19 cellular contexts compared by ENCODE assay signal in genomic region chr7:70165477-70166170, GRCh38.
"Had no signal": no experiment of that assay in that cellular context is flagged by ENCODE, and none has a peak within 500 bp of the region (broad histone marks: within the 10 kb centered on the region; RNA-seq: fewer than 3 reads in every experiment).

No MANE protein-coding gene starts in this region.

- H3K27ac ChIP-seq: dorsolateral prefrontal cortex, heart left ventricle, psoas muscle, right lobe of liver, spleen, tibial nerve had no signal

- H3K36me3 Mint-ChIP-seq: naive thymus-derived CD4-positive, alpha-beta T cell had no signal

- H3K4me3 Mint-ChIP-seq: nephron progenitor cell; stimulated activated memory B cell treated with anti-CD40 and anti-IgM and Interleukin-4, amounts not matched to agents 10 μg/mL and 1 μg/mL and 100 μg/mL, for 72 hours; stimulated activated naive CD8-positive, alpha-beta T cell treated with anti-CD3 and anti-CD28 coated beads, Interleukin-15, Interleukin-2, amounts not matched to agents 100 ng/mL and 50 ng/mL, for 24 hours had no signal

- H3K9me3 ChIP-seq: right lobe of liver had no signal

- DNase-seq: cortex of kidney; dorsolateral prefrontal cortex; effector CD8-positive, alpha-beta T cell; heart left ventricle; hypothalamus; kidney glomerular epithelial cell; naive thymus-derived CD4-positive, alpha-beta T cell; nephron progenitor cell; psoas muscle; retina; right lobe of liver; spleen; stimulated activated CD4-positive, alpha-beta T cell treated with anti-CD3 and anti-CD28 coated beads, Interleukin-15, amount 100 ng/mL, for 24 hours; stimulated activated CD4-positive, alpha-beta T cell treated with anti-CD3 and anti-CD28 coated beads, Interleukin-1b, Interleukin-23, amount 100 ng/mL, for 48 hours; stimulated activated CD4-positive, alpha-beta T cell treated with anti-CD3 and anti-CD28 coated beads, Interleukin-4, amount 100 ng/mL, for 24 hours had no signal

- H3K36me3 ChIP-seq: heart left ventricle, right lobe of liver, spleen, tibial nerve had no signal

- H3K27ac Mint-ChIP-seq: naive thymus-derived CD4-positive, alpha-beta T cell; nephron progenitor cell; stimulated activated memory B cell treated with anti-CD40 and anti-IgM and Interleukin-4, amounts not matched to agents 10 μg/mL and 1 μg/mL and 100 μg/mL, for 72 hours; stimulated activated naive CD8-positive, alpha-beta T cell treated with anti-CD3 and anti-CD28 coated beads, Interleukin-15, Interleukin-2, amounts not matched to agents 100 ng/mL and 50 ng/mL, for 24 hours had no signal

- H3K4me1 Mint-ChIP-seq: stimulated activated memory B cell treated with anti-CD40 and anti-IgM and Interleukin-4, amounts not matched to agents 10 μg/mL and 1 μg/mL and 100 μg/mL, for 72 hours had no signal

- ATAC-seq: esophagus mucosa; heart left ventricle; naive thymus-derived CD4-positive, alpha-beta T cell; psoas muscle; stimulated activated memory B cell treated with anti-CD40 and anti-IgM and Interleukin-4, amounts not matched to agents 10 μg/mL and 1 μg/mL and 100 μg/mL, for 72 hours had no signal

- H3K4me3 ChIP-seq: dorsolateral prefrontal cortex, heart left ventricle, psoas muscle, right lobe of liver, spleen, tibial nerve had no signal

- H3K27me3 ChIP-seq: dorsolateral prefrontal cortex, heart left ventricle, right lobe of liver, spleen, tibial nerve had no signal

- H3K4me1 ChIP-seq: heart left ventricle, right lobe of liver, spleen, tibial nerve had no signal

- H3K27me3 Mint-ChIP-seq: naive thymus-derived CD4-positive, alpha-beta T cell; stimulated activated memory B cell treated with anti-CD40 and anti-IgM and Interleukin-4, amounts not matched to agents 10 μg/mL and 1 μg/mL and 100 μg/mL, for 72 hours; stimulated activated naive CD8-positive, alpha-beta T cell treated with anti-CD3 and anti-CD28 coated beads, Interleukin-15, Interleukin-2, amounts not matched to agents 100 ng/mL and 50 ng/mL, for 24 hours had no signal
